ENCODE assay signal across 8 cellular contexts in genomic region chr19:44951179-44952159, GRCh38. TPM values are rescaled to one million over a fixed set of nuclear protein-coding genes. Genes with fewer than 3 reads are reported as not detected.
DNase-seq lines count a peak whose midpoint lies in the region; ATAC-seq and TF ChIP-seq lines count a peak whose summit lies in the region.

No MANE protein-coding gene starts in this region.

- H3K36me3 ChIP-seq in body of pancreas (replicated peaks in 1 of 2; ENCODE audit: insufficient read depth in 1 of 2, low read depth in 2 of 2) = no peaks in the 10 kb centered on the region

- peaks cover 40% of the 10 kb centered on the region for H3K4me1 ChIP-seq in body of pancreas

- TF ChIP-seq CTCF in body of pancreas (IDR thresholded peaks at IDR 0.05) = peak; percentile 80 to 91 (median 85)

- H3K4me3 ChIP-seq in body of pancreas = no peak overlapping the region

- DNase-seq in NK-92 treated with Interleukin-12 subunit alpha and Interleukin-12 subunit beta, amount 100 ng/mL, for 24 hours (lab: John Stamatoyannopoulos, UW) = peak; percentile 30
- DNase-seq in NK-92 (lab: John Stamatoyannopoulos, UW; ENCODE audit: unreplicated experiment) (no peak), NCI-H1930 (lab: John Stamatoyannopoulos, UW) (peak; percentile 60 to 89), T-helper 9 cell (peak; percentile 51), body of pancreas (peak; percentile 65 to 83 (median 76)), islet precursor cell (peak; percentile 75)
- DNase-seq in stimulated activated CD4-positive, alpha-beta T cell treated with anti-CD3 and anti-CD28 coated beads, Interleukin-12 subunit alpha, Interleukin-12 subunit beta, amount 100 ng/mL, for 48 hours (ENCODE audit: low read depth in 2 of 3, low spot score in 1 of 3) = peak; percentile 31 to 74 (median 32)

- H3K9me3 ChIP-seq in body of pancreas = no peaks in the 10 kb centered on the region

- peak overlapping the region in 3 of 4 donors; percentile 60 to 67 (median 61) for H3K27ac ChIP-seq in body of pancreas

- WGBS in body of pancreas, 2 donors = 27 to 30% methylated on average over 10 to 13 of the region's 13 CpGs

- intact Hi-C loops in body of pancreas (cut with DNase I) = no loop called here

- H3K27me3 ChIP-seq in body of pancreas = no peaks in the 10 kb centered on the region

- no peak for TF ChIP-seq POLR2A in body of pancreas (IDR thresholded peaks at IDR 0.05)

- ATAC-seq in body of pancreas (peak; percentile 28), HG03439 (IDR thresholded peaks at IDR 0.05; ENCODE audit: unreplicated experiment) (no peak)

RNA-seq across cellular contexts. Expression of gene CLPTM1, which starts 3.7 kb away (rescaled TPM):
- 10 to 100 TPM; 37.1 to 48.5 TPM for total RNA-seq in body of pancreas

RNA-seq across cellular contexts. Expression of gene APOC2, which starts 5.6 kb away (rescaled TPM):
- not detected for total RNA-seq in body of pancreas

RNA-seq across cellular contexts. Expression of gene APOC4, which starts 9.4 kb away (rescaled TPM):
- not detected for total RNA-seq in body of pancreas

RNA-seq across cellular contexts. Expression of gene APOC1, which starts 37.1 kb away (rescaled TPM):
- total RNA-seq in body of pancreas = 10 to 100 TPM in 1 of 2 donors, 1 to 10 TPM in 1; 5.4 to 24.1 TPM

RNA-seq across cellular contexts. Expression of gene APOE, which starts 45.9 kb away (rescaled TPM):
- 100 to 1,000 TPM in 1 of 2 donors, 10 to 100 TPM in 1; 77.6 to 216 TPM for total RNA-seq in body of pancreas
